ENCODE assay signal across 10 cellular contexts in genomic region chr1:109485001-109485400, GRCh38. TPM values are rescaled to one million over a fixed set of nuclear protein-coding genes. Genes with fewer than 3 reads are reported as not detected.
DNase-seq lines count a peak whose midpoint lies in the region; ATAC-seq, FAIRE-seq and TF ChIP-seq lines count a peak whose summit lies in the region.
"Had no signal": no experiment of that assay in that cellular context is flagged by ENCODE, and none has a peak within 500 bp of the region (broad histone marks: within the 10 kb centered on the region; RNA-seq: fewer than 3 reads in every experiment).

No MANE protein-coding gene starts in this region.

- H3K4me1 ChIP-seq in PC-9 (replicated peaks; ENCODE audit: insufficient read depth) = peaks cover 11% of the 10 kb centered on the region
- H3K4me1 ChIP-seq in endothelial cell of umbilical vein (ENCODE audit: control insufficient read depth, extremely low read depth, insufficient read depth, low read length) = peaks cover 14% of the 10 kb centered on the region
- H3K4me1 ChIP-seq in skeletal muscle tissue (ENCODE audit: control insufficient read depth in 3 of 3, insufficient read depth in 3 of 3, low read length in 3 of 3) = peaks cover 43 to 59% (median 45%) of the 10 kb centered on the region in 3 donors

- H3K27me3 ChIP-seq in PC-9 (ENCODE audit: insufficient read depth, low read depth) (peaks cover 26% of the 10 kb centered on the region), endothelial cell of umbilical vein (ENCODE audit: control insufficient read depth in 2 of 2, insufficient read depth in 2 of 2, low read length in 2 of 2) (peaks cover 17 to 21% of the 10 kb centered on the region in 2 experiments), skeletal muscle tissue (ENCODE audit: control insufficient read depth in 3 of 3, insufficient read depth in 3 of 3, low read length in 3 of 3) (no peaks in the 10 kb centered on the region)

- TF ChIP-seq CTCF in PC-9 (conservative IDR thresholded peaks at IDR 0.05) = no peak
- TF ChIP-seq CTCF in endothelial cell of umbilical vein (IDR thresholded peaks at IDR 0.05; ENCODE audit: extremely low read depth in 1 of 2, insufficient read depth in 1 of 2, low read depth in 1 of 2, low read length in 2 of 2) = no peak

- H3K4me1 Mint-ChIP-seq in activated CD4-positive, alpha-beta T cell treated with anti-CD3 and anti-CD28 coated beads for 36 hours = peaks cover 33% of the 10 kb centered on the region

- H3K4me3 ChIP-seq in PC-9 = peak overlapping the region; percentile 68; the same call in 1 of the 2 replicates
- H3K4me3 ChIP-seq in endothelial cell of umbilical vein (replicated peaks in 1 of 3; ENCODE audit: insufficient read depth in 1 of 3, low read depth in 1 of 3, low read length in 3 of 3) = peak overlapping the region in 1 of 3 experiments; percentile 76
- peak overlapping the region; percentile 89 to 92 (median 90) for H3K4me3 ChIP-seq in skeletal muscle tissue (ENCODE audit: low read length in 3 of 3)

- no peak overlapping the region for H3K27ac ChIP-seq in PC-9
- no peak overlapping the region for H3K27ac ChIP-seq in endothelial cell of umbilical vein (ENCODE audit: insufficient read depth, low read depth, low read length)
- H3K27ac ChIP-seq in skeletal muscle tissue (ENCODE audit: low read depth, low read length) = no peak overlapping the region

- ATAC-seq in activated CD4-positive, alpha-beta T cell treated with anti-CD3 and anti-CD28 coated beads for 36 hours = no peak
- ATAC-seq in HG02678 (IDR thresholded peaks at IDR 0.05; ENCODE audit: unreplicated experiment) (no peak), GM21529 (IDR thresholded peaks at IDR 0.05; ENCODE audit: unreplicated experiment) (no peak)

- H3K9me3 Mint-ChIP-seq in activated CD4-positive, alpha-beta T cell treated with anti-CD3 and anti-CD28 coated beads for 36 hours (ENCODE audit: low read depth) = no peaks in the 10 kb centered on the region

- no peaks in the 10 kb centered on the region for H3K9me2 ChIP-seq in PC-9 (ENCODE audit: insufficient read depth)

- CTCF ChIA-PET in activated CD4-positive, alpha-beta T cell treated with anti-CD3 and anti-CD28 coated beads for 36 hours (lab: Charles Lee) = interaction anchor here (0.6 to 3.6 kb wide), 7 partner anchors 9 to 49 kb away, joined by 4 to 16 read pairs (median 8); partner anchors contain the start of gene CYB561D1
- CTCF ChIA-PET in PC-9 (lab: Charles Lee) = no interaction called here
- CTCF ChIA-PET in endothelial cell of umbilical vein (lab: Charles Lee) = interaction anchor here (1.9 to 3.3 kb wide), 3 partner anchors 8 to 59 kb away, joined by 4 to 27 read pairs (median 19); partner anchors contain the start of genes CYB561D1 and PSMA5

- H3K27me3 Mint-ChIP-seq in activated CD4-positive, alpha-beta T cell treated with anti-CD3 and anti-CD28 coated beads for 36 hours = no peaks in the 10 kb centered on the region

- H2AFZ ChIP-seq in PC-9 (no peak overlapping the region), endothelial cell of umbilical vein (ENCODE audit: low read depth, low read length) (peak overlapping the region; percentile 99)

- POLR2A ChIA-PET in activated CD4-positive, alpha-beta T cell treated with anti-CD3 and anti-CD28 coated beads for 36 hours (lab: Charles Lee) = no interaction called here
- POLR2A ChIA-PET in PC-9 (lab: Charles Lee; ENCODE audit: unreplicated experiment) (no interaction called here), endothelial cell of umbilical vein (lab: Charles Lee) (no interaction called here)

- intact Hi-C loops in activated CD4-positive, alpha-beta T cell treated with anti-CD3 and anti-CD28 coated beads for 36 hours (cut with DNase I, micrococcal nuclease) = loop anchor here in 1 of 2 experiments (2.0 kb wide), 1 partner anchor 136 kb away; no protein-coding TSS in a partner anchor
- intact Hi-C loops in PC-9 (cut with micrococcal nuclease; ENCODE audit: unreplicated experiment) (no loop called here), endothelial cell of umbilical vein (cut with micrococcal nuclease) (loop anchor here (10.0 kb wide), 3 partner anchors 130 to 280 kb away; partner anchors contain the start of genes AMPD2, EPS8L3 and GNAT2)

- DNase-seq in activated CD4-positive, alpha-beta T cell treated with anti-CD3 and anti-CD28 coated beads for 36 hours = peak; percentile 25
- DNase-seq in activated CD4-positive, alpha-beta T cell treated with anti-CD3 and anti-CD28 coated beads, Interleukin-2, amount 50 U/mL, for 48 hours = no peak
- no peak for DNase-seq in PC-9
- DNase-seq in endothelial cell of umbilical vein (ENCODE audit: low read depth, low spot score) = no peak
- no peak for DNase-seq in HT-29 (ENCODE audit: low spot score)

- FAIRE-seq in endothelial cell of umbilical vein (lab: Jason Lieb, UNC) = no peak

- no peaks in the 10 kb centered on the region for H3K36me3 ChIP-seq in PC-9 (ENCODE audit: low read depth)
- peaks cover 2% of the 10 kb centered on the region in 2 experiments for H3K36me3 ChIP-seq in endothelial cell of umbilical vein (ENCODE audit: control insufficient read depth in 2 of 2, extremely low read depth in 1 of 2, insufficient read depth in 2 of 2, low read length in 2 of 2)
- H3K36me3 ChIP-seq in skeletal muscle tissue (ENCODE audit: control insufficient read depth in 3 of 3, insufficient read depth in 3 of 3, low read length in 3 of 3) = peaks cover 46 to 50% (median 49%) of the 10 kb centered on the region in 3 donors

- peak overlapping the region; percentile 88 for H3K4me3 Mint-ChIP-seq in activated CD4-positive, alpha-beta T cell treated with anti-CD3 and anti-CD28 coated beads for 36 hours

- H3K9me1 ChIP-seq in endothelial cell of umbilical vein (replicated peaks; ENCODE audit: control insufficient read depth, extremely low read depth, insufficient read depth, low read length) = no peaks in the 10 kb centered on the region

- no peak for TF ChIP-seq POLR2A in endothelial cell of umbilical vein (IDR thresholded peaks at IDR 0.05; ENCODE audit: low read depth, low read length)

- BruUV-seq in PC-9 (replicated peaks; lab: Mats Ljungman, UMichigan) (no TSS peak), endothelial cell of umbilical vein (replicated peaks; lab: Mats Ljungman, UMichigan) (no TSS peak)

- no peaks in the 10 kb centered on the region for H4K20me1 ChIP-seq in PC-9 (ENCODE audit: insufficient read depth)
- no peaks in the 10 kb centered on the region for H4K20me1 ChIP-seq in endothelial cell of umbilical vein (replicated peaks; ENCODE audit: control insufficient read depth, extremely low read depth, insufficient read depth, low read length)

- peak overlapping the region; percentile 90 for H3K4me2 ChIP-seq in PC-9
- H3K4me2 ChIP-seq in endothelial cell of umbilical vein (ENCODE audit: insufficient read depth, low read length) = peak overlapping the region; percentile 92

- no peaks in the 10 kb centered on the region for H3F3A ChIP-seq in PC-9 (ENCODE audit: insufficient read depth, low read depth)

- dilution Hi-C loops in endothelial cell of umbilical vein (cut with MboI; ENCODE audit: extremely low pct_ligation_motif_present, low sequenced_read_pairs) = no loop called here

- H3K27ac Mint-ChIP-seq in activated CD4-positive, alpha-beta T cell treated with anti-CD3 and anti-CD28 coated beads for 36 hours = peak overlapping the region; percentile 96

- H3K79me2 ChIP-seq in PC-9 (ENCODE audit: low read depth) (no peaks in the 10 kb centered on the region), endothelial cell of umbilical vein (ENCODE audit: control insufficient read depth, insufficient read depth, low read length) (no peaks in the 10 kb centered on the region)

- no peak overlapping the region for H3K9ac ChIP-seq in endothelial cell of umbilical vein (replicated peaks; ENCODE audit: extremely low read depth, insufficient read depth, low read length)
- H3K9ac ChIP-seq in skeletal muscle tissue (ENCODE audit: low read depth in 1 of 3, low read length in 3 of 3) = peak overlapping the region in 2 of 3 donors; percentile 77 to 85

- H3K9me3 ChIP-seq in PC-9 (ENCODE audit: insufficient read depth, low read depth) = no peaks in the 10 kb centered on the region
- no peaks in the 10 kb centered on the region for H3K9me3 ChIP-seq in endothelial cell of umbilical vein (replicated peaks; ENCODE audit: control insufficient read depth, insufficient read depth, low read length)
- no peaks in the 10 kb centered on the region for H3K9me3 ChIP-seq in skeletal muscle tissue (ENCODE audit: control insufficient read depth in 3 of 3, low read length in 3 of 3)

- peaks cover 11% of the 10 kb centered on the region for H3K36me3 Mint-ChIP-seq in activated CD4-positive, alpha-beta T cell treated with anti-CD3 and anti-CD28 coated beads for 36 hours (ENCODE audit: low read depth)

RNA-seq across cellular contexts. Expression of gene ATXN7L2, which starts 1.3 kb away (rescaled TPM):
- total RNA-seq in activated CD4-positive, alpha-beta T cell treated with anti-CD3 and anti-CD28 coated beads for 36 hours = 10 to 100 TPM; 11.7 to 13.0 TPM
- total RNA-seq in PC-9 (2021) = 4.7 and 5.7 TPM in 2 replicates
- 3.8 and 4.4 TPM in 2 replicates for total RNA-seq in endothelial cell of umbilical vein
- polyA plus RNA-seq in endothelial cell of umbilical vein = 4.9 and 5.7 TPM in 2 replicates
- polyA plus RNA-seq in endothelial cell of umbilical vein (2011; cell fraction: cytosol; rRNA removed) = 2.6 and 3.5 TPM in 2 replicates
- 15.2 and 17.3 TPM in 2 replicates for polyA plus RNA-seq in endothelial cell of umbilical vein (2011; cell fraction: nucleus; rRNA removed)
- polyA plus RNA-seq in endothelial cell of umbilical vein (2012) = 1.8 and 3.3 TPM in 2 replicates
- polyA minus RNA-seq in endothelial cell of umbilical vein = 2.8 and 3.6 TPM in 2 replicates
- polyA minus RNA-seq in endothelial cell of umbilical vein (2011; cell fraction: cytosol; rRNA and poly(A)+ RNA removed) = 5.6 TPM
- polyA minus RNA-seq in endothelial cell of umbilical vein (2011; cell fraction: nucleus; rRNA and poly(A)+ RNA removed) = 8.6 and 12.9 TPM in 2 replicates
- 3.1 TPM for total RNA-seq in skeletal muscle tissue
- 10.8 and 14.1 TPM in 2 replicates for total RNA-seq in HT-29 (2014; rRNA removed; shearing (Covaris generic))

RNA-seq across cellular contexts. Expression of gene CYB561D1, which starts 8.9 kb away (rescaled TPM):
- total RNA-seq in activated CD4-positive, alpha-beta T cell treated with anti-CD3 and anti-CD28 coated beads for 36 hours = 1 to 10 TPM; 7.1 to 8.7 TPM
- total RNA-seq in PC-9 (2021) = 11.6 and 11.7 TPM in 2 replicates
- total RNA-seq in endothelial cell of umbilical vein = 6.9 and 7.3 TPM in 2 replicates
- polyA plus RNA-seq in endothelial cell of umbilical vein = 7.2 and 9.2 TPM in 2 replicates
- 5.3 and 6.3 TPM in 2 replicates for polyA plus RNA-seq in endothelial cell of umbilical vein (2011; cell fraction: cytosol; rRNA removed)
- 7.0 and 7.2 TPM in 2 replicates for polyA plus RNA-seq in endothelial cell of umbilical vein (2011; cell fraction: nucleus; rRNA removed)
- polyA plus RNA-seq in endothelial cell of umbilical vein (2012) = 5.4 and 5.6 TPM in 2 replicates
- 8.8 and 18.9 TPM in 2 replicates for polyA minus RNA-seq in endothelial cell of umbilical vein
- 2.4 TPM for polyA minus RNA-seq in endothelial cell of umbilical vein (2011; cell fraction: cytosol; rRNA and poly(A)+ RNA removed)
- 4.2 and 5.4 TPM in 2 replicates for polyA minus RNA-seq in endothelial cell of umbilical vein (2011; cell fraction: nucleus; rRNA and poly(A)+ RNA removed)
- 4.2 TPM for total RNA-seq in skeletal muscle tissue
- 5.9 TPM in 2 replicates for total RNA-seq in HT-29 (2014; rRNA removed; shearing (Covaris generic))

RNA-seq across cellular contexts. Expression of gene SYPL2, which starts 18.7 kb away (rescaled TPM):
- under 1 TPM in 1 of 2 experiments, not detected in 1; 0.05 TPM for total RNA-seq in activated CD4-positive, alpha-beta T cell treated with anti-CD3 and anti-CD28 coated beads for 36 hours
- 0.09 and 0.28 TPM in 2 replicates for total RNA-seq in PC-9 (2021)
- total RNA-seq in endothelial cell of umbilical vein = not detected in 2 replicates
- polyA plus RNA-seq in endothelial cell of umbilical vein = 0.02 TPM in 1 of 2 replicates, not detected in the other
- not detected in 2 replicates for polyA plus RNA-seq in endothelial cell of umbilical vein (2011; cell fraction: cytosol; rRNA removed)
- not detected in 2 replicates for polyA plus RNA-seq in endothelial cell of umbilical vein (2011; cell fraction: nucleus; rRNA removed)
- polyA plus RNA-seq in endothelial cell of umbilical vein (2012) = not detected in 2 replicates
- polyA minus RNA-seq in endothelial cell of umbilical vein = not detected in 2 replicates
- polyA minus RNA-seq in endothelial cell of umbilical vein (2011; cell fraction: cytosol; rRNA and poly(A)+ RNA removed) = 0.82 TPM
- polyA minus RNA-seq in endothelial cell of umbilical vein (2011; cell fraction: nucleus; rRNA and poly(A)+ RNA removed) = not detected in 2 replicates
- total RNA-seq in skeletal muscle tissue = 38.6 TPM
- not detected in 2 replicates for total RNA-seq in HT-29 (2014; rRNA removed; shearing (Covaris generic))
- total RNA-seq: mononuclear cell had no signal

RNA-seq across cellular contexts. Expression of gene AMIGO1, which starts 24.5 kb away (rescaled TPM):
- total RNA-seq in activated CD4-positive, alpha-beta T cell treated with anti-CD3 and anti-CD28 coated beads for 36 hours = 1 to 10 TPM; 1.8 to 2.0 TPM
- total RNA-seq in PC-9 (2021) (4.1 and 4.2 TPM in 2 replicates), endothelial cell of umbilical vein (0.78 and 0.88 TPM in 2 replicates), skeletal muscle tissue (8.4 TPM)
- polyA plus RNA-seq in endothelial cell of umbilical vein = 0.67 and 0.80 TPM in 2 replicates
- polyA plus RNA-seq in endothelial cell of umbilical vein (2011; cell fraction: cytosol; rRNA removed) = 0.50 and 0.61 TPM in 2 replicates
- 0.37 and 0.52 TPM in 2 replicates for polyA plus RNA-seq in endothelial cell of umbilical vein (2011; cell fraction: nucleus; rRNA removed)
- polyA plus RNA-seq in endothelial cell of umbilical vein (2012) = 1.00 and 1.3 TPM in 2 replicates
- polyA minus RNA-seq in endothelial cell of umbilical vein = 1.2 and 1.3 TPM in 2 replicates
- 0.51 TPM for polyA minus RNA-seq in endothelial cell of umbilical vein (2011; cell fraction: cytosol; rRNA and poly(A)+ RNA removed)
- polyA minus RNA-seq in endothelial cell of umbilical vein (2011; cell fraction: nucleus; rRNA and poly(A)+ RNA removed) = 0.43 and 0.53 TPM in 2 replicates
- total RNA-seq in HT-29 (2014; rRNA removed; shearing (Covaris generic)) = 1.1 and 1.2 TPM in 2 replicates

RNA-seq across cellular contexts. Expression of gene GPR61, which starts 54.7 kb away (rescaled TPM):
- total RNA-seq in activated CD4-positive, alpha-beta T cell treated with anti-CD3 and anti-CD28 coated beads for 36 hours = under 1 TPM in 1 of 2 experiments, not detected in 1; 0.34 TPM
- total RNA-seq in PC-9 (2021) (not detected in 2 replicates), endothelial cell of umbilical vein (not detected in 2 replicates), skeletal muscle tissue (0.52 TPM)
- polyA plus RNA-seq in endothelial cell of umbilical vein = not detected in 2 replicates
- polyA plus RNA-seq in endothelial cell of umbilical vein (2011; cell fraction: cytosol; rRNA removed) = not detected in 2 replicates
- not detected in 2 replicates for polyA plus RNA-seq in endothelial cell of umbilical vein (2011; cell fraction: nucleus; rRNA removed)
- not detected in 2 replicates for polyA plus RNA-seq in endothelial cell of umbilical vein (2012)
- polyA minus RNA-seq in endothelial cell of umbilical vein = not detected in 2 replicates
- not detected for polyA minus RNA-seq in endothelial cell of umbilical vein (2011; cell fraction: cytosol; rRNA and poly(A)+ RNA removed)
- 0.63 TPM in 1 of 2 replicates, not detected in the other for polyA minus RNA-seq in endothelial cell of umbilical vein (2011; cell fraction: nucleus; rRNA and poly(A)+ RNA removed)
- 0.18 TPM in 1 of 2 replicates, not detected in the other for total RNA-seq in HT-29 (2014; rRNA removed; shearing (Covaris generic))
- polyA plus RNA-seq: urinary bladder had no signal

Comparison
In these comparisons a context has a peak if more than half of its experiments do, and no peak if none do; other contexts are left out.
1. RNA of gene SYPL2, which starts 18.7 kb away (total RNA-seq): 38.6 TPM in skeletal muscle tissue (single experiment); 0.09 to 0.28 TPM in PC-9, 0.05 TPM in activated CD4-positive, alpha-beta T cell treated with anti-CD3 and anti-CD28 coated beads for 36 hours, not detected in endothelial cell of umbilical vein and not detected in HT-29; every median in the first group is over 10 times any median in the second.